In the genomic region with DNA sequence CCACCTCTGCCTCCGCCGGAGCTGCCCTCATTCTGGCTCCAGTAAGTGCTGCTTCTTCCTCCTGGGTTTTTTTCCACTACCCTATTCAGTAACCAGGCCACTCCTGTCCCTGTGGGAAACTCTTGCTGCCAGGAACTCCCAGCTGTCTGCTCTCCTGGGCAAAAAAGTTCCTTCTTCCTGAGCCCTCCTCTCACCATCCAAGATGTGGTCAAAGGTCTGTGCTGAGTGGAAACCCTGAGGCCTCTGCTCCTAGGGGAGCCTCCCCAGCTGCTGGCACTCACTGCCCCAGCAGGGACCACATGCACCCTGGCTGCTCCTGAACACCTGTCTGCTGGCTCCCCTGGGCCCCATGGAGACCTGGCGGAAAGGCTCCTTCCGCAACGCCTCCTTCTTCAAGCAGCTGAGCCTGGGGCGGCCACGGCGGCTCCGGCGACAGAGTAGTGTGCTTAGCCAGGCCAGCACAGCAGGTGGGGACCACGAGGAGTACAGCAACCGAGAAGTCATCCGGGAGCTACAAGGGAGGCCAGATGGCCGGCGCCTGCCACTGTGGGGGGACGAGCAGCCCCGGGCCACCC, we compare ENCODE assay signal across 9 cellular contexts. TPM values are rescaled to one million over a fixed set of nuclear protein-coding genes. Genes with fewer than 3 reads are reported as not detected.
DNase-seq lines count a peak whose midpoint lies in the region; ATAC-seq and TF ChIP-seq lines count a peak whose summit lies in the region.
"Had no signal": no experiment of that assay in that cellular context is flagged by ENCODE, and none has a peak within 500 bp of the region (broad histone marks: within the 10 kb centered on the region; RNA-seq: fewer than 3 reads in every experiment).

No MANE protein-coding gene starts in this region.

- peaks cover 22% of the 10 kb centered on the region for H3K4me1 Mint-ChIP-seq in Calu3 (ENCODE audit: low read depth, unreplicated experiment)

- TF ChIP-seq CTCF in Calu3 (IDR thresholded peaks at IDR 0.05; ENCODE audit: unreplicated experiment): no peak
- TF ChIP-seq CTCF in HEK293 (tag by site-specific recombination; IDR thresholded peaks at IDR 0.05): no peak
- no peak for TF ChIP-seq CTCF in astrocyte of the spinal cord (IDR thresholded peaks at IDR 0.05; ENCODE audit: low read depth, low read length)

- H3K9me3 ChIP-seq in HEK293 (ENCODE audit: control insufficient read depth, insufficient read depth, low read depth, low read length) (no peaks in the 10 kb centered on the region), mucosa of stomach (ENCODE audit: control insufficient read depth, low read length) (no peaks in the 10 kb centered on the region)

- H3K27me3 ChIP-seq in mucosa of stomach (ENCODE audit: control insufficient read depth, insufficient read depth, low read length): no peaks in the 10 kb centered on the region

- H3K4me3 ChIP-seq in HEK293 (ENCODE audit: low read depth, low read length): no peak overlapping the region
- no peak overlapping the region for H3K4me3 ChIP-seq in astrocyte of the spinal cord (ENCODE audit: low read depth, low read length)
- H3K4me3 ChIP-seq in mucosa of stomach (ENCODE audit: low read length): no peak overlapping the region

- ATAC-seq in HG02610 (IDR thresholded peaks at IDR 0.05; ENCODE audit: unreplicated experiment): no peak

- in situ Hi-C loops in astrocyte of the spinal cord (cut with HindIII; ENCODE audit: low sequenced_read_pairs): no loop called here

- H3K4me1 ChIP-seq in HEK293 (ENCODE audit: control insufficient read depth, insufficient read depth, low read length) (peaks cover 25% of the 10 kb centered on the region), mucosa of stomach (ENCODE audit: control insufficient read depth, insufficient read depth, low read length) (peaks cover 58% of the 10 kb centered on the region)

- no peaks in the 10 kb centered on the region for H3K27me3 Mint-ChIP-seq in Calu3 (ENCODE audit: unreplicated experiment)

- peak overlapping the region; percentile 90 for H3K27ac Mint-ChIP-seq in Calu3 (ENCODE audit: unreplicated experiment)

- DNase-seq in Calu3 (no peak), astrocyte of the spinal cord (ENCODE audit: low read depth, low spot score) (peak; percentile 24), GF-D8 (lab: John Stamatoyannopoulos, UW) (no peak)
- DNase-seq in stimulated activated CD4-positive, alpha-beta T cell treated with anti-CD3 and anti-CD28 coated beads, Interleukin-12 subunit alpha, Interleukin-12 subunit beta, amount 100 ng/mL, for 4 hours: no peak
- DNase-seq in activated effector memory CD4-positive, alpha-beta T cell treated with anti-CD3 and anti-CD28 coated beads, Interleukin-2, amount 50 U/mL, for 16 hours: no peak
- DNase-seq: endodermal cell had no signal

- POLR2A ChIA-PET in HEK293 (lab: Yijun Ruan, JAX): interaction anchor here (0.8 kb wide), 1 partner anchor 37 kb away, joined by 3 read pairs; a partner anchor contains a TSS

- peak overlapping the region; percentile 26 for H3K9ac ChIP-seq in mucosa of stomach (ENCODE audit: low read length)

- BruUV-seq in Calu3 (replicated peaks; lab: Mats Ljungman, UMichigan): TSS peak; percentile 26

- CTCF ChIA-PET in Calu3 (lab: Charles Lee): interaction anchor here (0.6 to 2.1 kb wide), 3 partner anchors 12 to 122 kb away, joined by 3 to 8 read pairs (median 8); no protein-coding TSS in a partner anchor
- CTCF ChIA-PET in HEK293 (lab: Yijun Ruan, JAX): interaction anchor here (0.8 to 3.1 kb wide), 3 partner anchors 12 to 23 kb away, joined by 3 to 10 read pairs (median 5); no protein-coding TSS in a partner anchor

- H3K36me3 Mint-ChIP-seq in Calu3 (ENCODE audit: insufficient read depth, unreplicated experiment): peaks cover 25% of the 10 kb centered on the region

- intact Hi-C loops in Calu3 (cut with micrococcal nuclease; ENCODE audit: unreplicated experiment): no loop called here

- H3K9me3 Mint-ChIP-seq in Calu3 (ENCODE audit: low read depth, unreplicated experiment): no peaks in the 10 kb centered on the region
- H3K9me3 Mint-ChIP-seq: endodermal cell had no signal

- peaks cover 0 to 34% of the 10 kb centered on the region in 2 experiments; a peak in 1 of 3 replicates for H3K36me3 ChIP-seq in HEK293 (ENCODE audit: control insufficient read depth in 2 of 2, insufficient read depth in 1 of 2, low read length in 2 of 2)
- H3K36me3 ChIP-seq in mucosa of stomach (ENCODE audit: control insufficient read depth, insufficient read depth, low read length): peaks cover 18% of the 10 kb centered on the region

- H3K27ac ChIP-seq in HEK293 (ENCODE audit: extremely low read depth, low read depth, low read length): peak overlapping the region; percentile 58

- peak overlapping the region; percentile 59 for H3K4me3 Mint-ChIP-seq in Calu3 (ENCODE audit: low read depth, unreplicated experiment)
- H3K4me3 Mint-ChIP-seq: endodermal cell had no signal

TF ChIP-seq in HEK293, 187 proteins besides CTCF, POLR2A, EP300 and RAD21 (continues in another document):
- TF ChIP-seq ZNF214 (tag by site-specific recombination; IDR thresholded peaks at IDR 0.05; ENCODE audit: borderline replicate concordance) (no peak), OSR2 (tag by site-specific recombination; IDR thresholded peaks at IDR 0.05) (no peak; the same call in 1 of the 2 replicates), ZNF266 (tag by site-specific recombination; IDR thresholded peaks at IDR 0.05; ENCODE audit: low read depth) (no peak), ZNF624 (tag by site-specific recombination; IDR thresholded peaks at IDR 0.05) (no peak), ZNF600 (tag by site-specific recombination; IDR thresholded peaks at IDR 0.05) (peak; percentile 58; the same call in 1 of the 2 replicates), HOXA7 (CRISPR knock-in tag; IDR thresholded peaks at IDR 0.05; ENCODE audit: borderline replicate concordance) (no peak), ZNF239 (tag by site-specific recombination; IDR thresholded peaks at IDR 0.05) (no peak), ZNF596 (tag by site-specific recombination; IDR thresholded peaks at IDR 0.05) (no peak), ZIC2 (tag by site-specific recombination; IDR thresholded peaks at IDR 0.05) (peak; percentile 90), ZNF792 (tag by site-specific recombination; IDR thresholded peaks at IDR 0.05) (no peak), ZBTB7A (tag by site-specific recombination; IDR thresholded peaks at IDR 0.05; ENCODE audit: low read depth) (no peak), ZNF211 (tag by site-specific recombination; IDR thresholded peaks at IDR 0.05; ENCODE audit: low read depth) (no peak), ZNF184 (tag by site-specific recombination; IDR thresholded peaks at IDR 0.05) (no peak)
- TF ChIP-seq, protein P1, sequence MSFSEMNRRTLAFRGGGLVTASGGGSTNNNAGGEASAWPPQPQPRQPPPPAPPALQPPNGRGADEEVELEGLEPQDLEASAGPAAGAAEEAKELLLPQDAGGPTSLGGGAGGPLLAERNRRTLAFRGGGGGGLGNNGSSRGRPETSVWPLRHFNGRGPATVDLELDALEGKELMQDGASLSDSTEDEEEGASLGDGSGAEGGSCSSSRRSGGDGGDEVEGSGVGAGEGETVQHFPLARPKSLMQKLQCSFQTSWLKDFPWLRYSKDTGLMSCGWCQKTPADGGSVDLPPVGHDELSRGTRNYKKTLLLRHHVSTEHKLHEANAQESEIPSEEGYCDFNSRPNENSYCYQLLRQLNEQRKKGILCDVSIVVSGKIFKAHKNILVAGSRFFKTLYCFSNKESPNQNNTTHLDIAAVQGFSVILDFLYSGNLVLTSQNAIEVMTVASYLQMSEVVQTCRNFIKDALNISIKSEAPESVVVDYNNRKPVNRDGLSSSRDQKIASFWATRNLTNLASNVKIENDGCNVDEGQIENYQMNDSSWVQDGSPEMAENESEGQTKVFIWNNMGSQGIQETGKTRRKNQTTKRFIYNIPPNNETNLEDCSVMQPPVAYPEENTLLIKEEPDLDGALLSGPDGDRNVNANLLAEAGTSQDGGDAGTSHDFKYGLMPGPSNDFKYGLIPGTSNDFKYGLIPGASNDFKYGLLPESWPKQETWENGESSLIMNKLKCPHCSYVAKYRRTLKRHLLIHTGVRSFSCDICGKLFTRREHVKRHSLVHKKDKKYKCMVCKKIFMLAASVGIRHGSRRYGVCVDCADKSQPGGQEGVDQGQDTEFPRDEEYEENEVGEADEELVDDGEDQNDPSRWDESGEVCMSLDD (tag by site-specific recombination; IDR thresholded peaks at IDR 0.05): no peak

RNA-seq across cellular contexts. Expression of a gene that starts 0.5 kb away (rescaled TPM):
- total RNA-seq in Calu3 (2022): 0.56 and 0.64 TPM in 2 replicates

RNA-seq across cellular contexts. Expression of a gene that starts 6.4 kb away (rescaled TPM):
- total RNA-seq in Calu3 (2022): 5.6 and 11.6 TPM in 2 replicates

RNA-seq across cellular contexts. Expression of a gene that starts 15.2 kb away (rescaled TPM):
- 23.5 and 25.5 TPM in 2 replicates for total RNA-seq in Calu3 (2022)

RNA-seq across cellular contexts. Expression of a gene that starts 36.7 kb away (rescaled TPM):
- total RNA-seq in Calu3 (2022): 13.9 and 14.9 TPM in 2 replicates

RNA-seq across cellular contexts. Expression of a gene that starts 37.0 kb away (rescaled TPM):
- 15.2 and 17.4 TPM in 2 replicates for total RNA-seq in Calu3 (2022)
